Comparison of ENCODE assay signal across 24 cellular contexts in the genomic region with DNA sequence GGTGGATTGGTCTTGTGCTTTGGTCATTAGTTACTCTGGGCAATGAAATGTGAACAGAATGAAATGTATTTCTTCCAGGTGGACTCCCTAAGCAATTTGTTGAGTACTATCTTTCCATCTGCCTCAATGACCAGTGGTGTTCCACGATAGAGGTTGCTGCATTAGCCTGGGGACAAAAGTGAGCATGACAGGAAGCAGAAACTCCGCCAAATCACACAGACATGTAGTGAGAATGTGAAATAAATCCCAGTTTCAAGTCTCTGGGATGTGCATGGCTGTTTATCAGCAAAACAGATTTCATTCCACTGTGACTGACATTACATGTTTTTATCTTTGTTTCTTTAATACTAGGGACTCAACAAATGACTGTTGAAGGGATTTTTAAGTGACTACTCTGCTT.
"Had no signal": no experiment of that assay in that cellular context is flagged by ENCODE, and none has a peak within 500 bp of the region (broad histone marks: within the 10 kb centered on the region; RNA-seq: fewer than 3 reads in every experiment).

No MANE protein-coding gene starts in this region.

- H3K27ac ChIP-seq: body of pancreas, esophagus muscularis mucosa, gastrocnemius medialis, sigmoid colon, uterus had no signal

- DNase-seq: activated CD4-positive, alpha-beta memory T cell treated with anti-CD3 and anti-CD28 coated beads for 36 hours; activated CD4-positive, alpha-beta T cell treated with anti-CD3 and anti-CD28 coated beads for 48 hours; activated effector memory CD4-positive, alpha-beta T cell treated with Interleukin-2 at 50 U/mL for 16 hours; activated naive CD4-positive, alpha-beta T cell treated with anti-CD3 and anti-CD28 coated beads for 36 hours; activated T-cell treated with anti-CD3 and anti-CD28 coated beads, Interleukin-2, amount 50 U/mL, for 72 hours; amygdala; body of pancreas; caudate nucleus; effector memory CD4-positive, alpha-beta T cell; gastrocnemius medialis; hippocampal formation; left ventricle myocardium superior; mucosa of descending colon; nephron progenitor cell; nucleus accumbens; posterior cingulate gyrus; sigmoid colon; stimulated activated CD4-positive, alpha-beta T cell treated with anti-CD3 and anti-CD28 coated beads, Interleukin-2, amount 100 ng/mL, for 48 hours; stimulated activated CD8-positive, alpha-beta memory T cell treated with anti-CD3 and anti-CD28 coated beads, Interleukin-4, amount 100 ng/mL, for 48 hours; stimulated activated naive B cell treated with anti-CD40 and anti-IgM and Interleukin-4, amounts not matched to agents 10 μg/mL and 1 μg/mL and 100 μg/mL, for 72 hours; T-helper 2 cell; trophoblast cell; uterus had no signal

- H3K4me3 ChIP-seq: body of pancreas, esophagus muscularis mucosa, gastrocnemius medialis, mucosa of descending colon, sigmoid colon, uterus had no signal

- H3K36me3 ChIP-seq: esophagus muscularis mucosa, gastrocnemius medialis, sigmoid colon, uterus had no signal

- H3K27me3 ChIP-seq: body of pancreas, esophagus muscularis mucosa, gastrocnemius medialis, sigmoid colon, uterus had no signal

- H3K9me3 ChIP-seq: body of pancreas, esophagus muscularis mucosa, gastrocnemius medialis, mucosa of descending colon, sigmoid colon, uterus had no signal

- ATAC-seq: activated T-cell treated with anti-CD3 and anti-CD28 coated beads, Interleukin-2, amount 50 U/mL, for 72 hours; body of pancreas; gastrocnemius medialis; left ventricle myocardium superior; mucosa of descending colon; stimulated activated naive B cell treated with anti-CD40 and anti-IgM and Interleukin-4, amounts not matched to agents 10 μg/mL and 1 μg/mL and 100 μg/mL, for 72 hours had no signal

- H3K4me1 ChIP-seq: body of pancreas, esophagus muscularis mucosa, gastrocnemius medialis, sigmoid colon, uterus had no signal
